ENCODE assay signal across 1 cellular context in genomic region chr17:75508122-75508719, GRCh38.
TF ChIP-seq lines count a peak whose summit lies in the region.

No MANE protein-coding gene starts in this region.

TF ChIP-seq in IMR-90, 13 proteins besides CTCF, POLR2A, EP300 and RAD21:
- TF ChIP-seq, protein P1, sequence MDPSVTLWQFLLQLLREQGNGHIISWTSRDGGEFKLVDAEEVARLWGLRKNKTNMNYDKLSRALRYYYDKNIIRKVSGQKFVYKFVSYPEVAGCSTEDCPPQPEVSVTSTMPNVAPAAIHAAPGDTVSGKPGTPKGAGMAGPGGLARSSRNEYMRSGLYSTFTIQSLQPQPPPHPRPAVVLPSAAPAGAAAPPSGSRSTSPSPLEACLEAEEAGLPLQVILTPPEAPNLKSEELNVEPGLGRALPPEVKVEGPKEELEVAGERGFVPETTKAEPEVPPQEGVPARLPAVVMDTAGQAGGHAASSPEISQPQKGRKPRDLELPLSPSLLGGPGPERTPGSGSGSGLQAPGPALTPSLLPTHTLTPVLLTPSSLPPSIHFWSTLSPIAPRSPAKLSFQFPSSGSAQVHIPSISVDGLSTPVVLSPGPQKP (IDR thresholded peaks at IDR 0.05; ENCODE audit: borderline replicate concordance, low read depth, low read length), result no peak
- TF ChIP-seq BHLHE40 (IDR thresholded peaks at IDR 0.05; ENCODE audit: low read depth, low read length), result no peak
- no peak for TF ChIP-seq RFX5 (IDR thresholded peaks at IDR 0.05; ENCODE audit: low read depth, low read length)
- no peak for TF ChIP-seq NFE2L2 (IDR thresholded peaks at IDR 0.05; ENCODE audit: low read depth, low read length)
- TF ChIP-seq CEBPB (IDR thresholded peaks at IDR 0.05; ENCODE audit: low read depth, low read length), result no peak
